1 cellular context compared by ENCODE assay signal in the genomic region with DNA sequence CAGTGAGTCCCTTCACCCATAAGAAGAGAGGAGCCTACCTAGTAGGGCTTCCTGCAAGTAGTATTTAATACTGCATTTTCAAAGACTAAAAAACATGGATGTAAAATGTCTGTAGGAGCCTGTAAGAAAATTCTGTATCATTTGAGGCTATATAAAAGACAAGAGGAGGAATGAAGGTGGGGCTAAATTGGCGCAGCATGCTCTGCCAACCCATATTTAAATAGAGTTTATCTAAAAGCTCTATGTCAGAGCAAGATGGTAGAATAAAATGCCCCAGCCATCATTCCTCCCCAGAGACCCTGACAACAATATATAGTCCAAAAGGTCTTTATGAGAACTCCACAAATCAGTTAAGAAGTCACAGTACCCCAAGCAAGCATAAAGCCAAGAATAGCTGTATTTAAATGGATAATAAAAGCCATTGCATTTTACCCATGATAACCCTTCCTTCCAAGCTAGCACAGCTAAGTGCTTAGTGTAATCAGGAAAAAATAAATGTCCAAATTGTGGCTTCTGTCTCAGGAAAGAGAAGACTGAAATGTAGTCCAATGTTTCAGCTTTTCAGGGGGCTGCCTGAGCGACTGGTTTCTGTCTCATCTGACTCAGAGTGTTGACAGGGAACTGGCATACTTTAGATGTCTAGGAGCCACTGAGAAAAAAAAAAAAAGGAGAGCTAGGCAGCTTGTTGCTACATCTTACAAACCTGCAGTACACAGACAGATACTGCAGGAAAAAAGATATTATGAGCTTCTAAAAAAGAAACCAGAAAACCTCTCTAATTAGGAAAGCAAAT.
A peak's percentile ranks its signal among the peaks of the same experiment; 100 is the strongest.
TF ChIP-seq lines count a peak whose summit lies in the region.

No MANE protein-coding gene starts in this region.

TF ChIP-seq in SK-N-SH, 30 proteins besides CTCF, POLR2A, EP300 and RAD21 (continued from another document):
- peak; percentile 64 for TF ChIP-seq NFIC (IDR thresholded peaks at IDR 0.05; ENCODE audit: borderline replicate concordance)
- no peak for TF ChIP-seq TEAD4 (IDR thresholded peaks at IDR 0.05; ENCODE audit: borderline replicate concordance, insufficient read depth)
- TF ChIP-seq JUND (IDR thresholded peaks at IDR 0.05), result peak; percentile 49
- no peak for TF ChIP-seq RCOR1 (IDR thresholded peaks at IDR 0.05; ENCODE audit: low read length)
- TF ChIP-seq GATA2 (CRISPR knock-in tag; IDR thresholded peaks at IDR 0.05), result no peak
- TF ChIP-seq TCF12 (IDR thresholded peaks at IDR 0.05), result peak; percentile 95
- no peak for TF ChIP-seq YY1 (IDR thresholded peaks at IDR 0.05; ENCODE audit: low read depth)
- no peak for TF ChIP-seq MXI1 (IDR thresholded peaks at IDR 0.05; ENCODE audit: low read depth, low read length)
- no peak for TF ChIP-seq EZH2phosphoT487 (IDR thresholded peaks at IDR 0.05; ENCODE audit: borderline replicate concordance, low read depth)
- TF ChIP-seq CHD2 (IDR thresholded peaks at IDR 0.05; ENCODE audit: low read length, partially characterized antibody), result no peak
- TF ChIP-seq MAX (IDR thresholded peaks at IDR 0.05; ENCODE audit: low read depth), result no peak
- TF ChIP-seq NRF1 (IDR thresholded peaks at IDR 0.05; ENCODE audit: low read depth, low read length), result no peak
- no peak for TF ChIP-seq TAF1 (IDR thresholded peaks at IDR 0.05; ENCODE audit: borderline replicate concordance, low read depth, low read length)
- TF ChIP-seq FOSL2 (IDR thresholded peaks at IDR 0.05; ENCODE audit: borderline replicate concordance, low read depth), result peak; percentile 41; the same call in 1 of the 2 replicates
- no peak for TF ChIP-seq RFX5 (IDR thresholded peaks at IDR 0.05; ENCODE audit: low read length)
- TF ChIP-seq, protein P1, sequence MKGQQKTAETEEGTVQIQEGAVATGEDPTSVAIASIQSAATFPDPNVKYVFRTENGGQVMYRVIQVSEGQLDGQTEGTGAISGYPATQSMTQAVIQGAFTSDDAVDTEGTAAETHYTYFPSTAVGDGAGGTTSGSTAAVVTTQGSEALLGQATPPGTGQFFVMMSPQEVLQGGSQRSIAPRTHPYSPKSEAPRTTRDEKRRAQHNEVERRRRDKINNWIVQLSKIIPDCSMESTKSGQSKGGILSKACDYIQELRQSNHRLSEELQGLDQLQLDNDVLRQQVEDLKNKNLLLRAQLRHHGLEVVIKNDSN (IDR thresholded peaks at IDR 0.05; ENCODE audit: borderline replicate concordance, low read depth), result no peak
- no peak for TF ChIP-seq SMC3 (IDR thresholded peaks at IDR 0.05; ENCODE audit: low read depth, low read length)
- no peak for TF ChIP-seq SIN3A (IDR thresholded peaks at IDR 0.05; ENCODE audit: borderline replicate concordance, low read depth, low read length)
- no peak for TF ChIP-seq RXRA (IDR thresholded peaks at IDR 0.05; ENCODE audit: borderline replicate concordance, low read depth)
- TF ChIP-seq MEF2A (IDR thresholded peaks at IDR 0.05; ENCODE audit: borderline replicate concordance, low read depth), result no peak
- TF ChIP-seq POLR2AphosphoS5 (IDR thresholded peaks at IDR 0.05; ENCODE audit: low read depth, low read length), result no peak; the same call in 1 of the 2 replicates
- TF ChIP-seq, protein P2, sequence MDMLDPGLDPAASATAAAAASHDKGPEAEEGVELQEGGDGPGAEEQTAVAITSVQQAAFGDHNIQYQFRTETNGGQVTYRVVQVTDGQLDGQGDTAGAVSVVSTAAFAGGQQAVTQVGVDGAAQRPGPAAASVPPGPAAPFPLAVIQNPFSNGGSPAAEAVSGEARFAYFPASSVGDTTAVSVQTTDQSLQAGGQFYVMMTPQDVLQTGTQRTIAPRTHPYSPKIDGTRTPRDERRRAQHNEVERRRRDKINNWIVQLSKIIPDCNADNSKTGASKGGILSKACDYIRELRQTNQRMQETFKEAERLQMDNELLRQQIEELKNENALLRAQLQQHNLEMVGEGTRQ (IDR thresholded peaks at IDR 0.05; ENCODE audit: borderline replicate concordance, low read depth, low read length), result no peak
- TF ChIP-seq GABPA (IDR thresholded peaks at IDR 0.05; ENCODE audit: low read depth), result no peak
- TF ChIP-seq ELF1 (IDR thresholded peaks at IDR 0.05), result no peak
- TF ChIP-seq PBX3 (IDR thresholded peaks at IDR 0.05), result peak; percentile 87
- no peak for TF ChIP-seq FOXJ3 (CRISPR knock-in tag; IDR thresholded peaks at IDR 0.05)
- TF ChIP-seq FOXM1 (IDR thresholded peaks at IDR 0.05; ENCODE audit: low read depth), result no peak
- TF ChIP-seq, protein P3, sequence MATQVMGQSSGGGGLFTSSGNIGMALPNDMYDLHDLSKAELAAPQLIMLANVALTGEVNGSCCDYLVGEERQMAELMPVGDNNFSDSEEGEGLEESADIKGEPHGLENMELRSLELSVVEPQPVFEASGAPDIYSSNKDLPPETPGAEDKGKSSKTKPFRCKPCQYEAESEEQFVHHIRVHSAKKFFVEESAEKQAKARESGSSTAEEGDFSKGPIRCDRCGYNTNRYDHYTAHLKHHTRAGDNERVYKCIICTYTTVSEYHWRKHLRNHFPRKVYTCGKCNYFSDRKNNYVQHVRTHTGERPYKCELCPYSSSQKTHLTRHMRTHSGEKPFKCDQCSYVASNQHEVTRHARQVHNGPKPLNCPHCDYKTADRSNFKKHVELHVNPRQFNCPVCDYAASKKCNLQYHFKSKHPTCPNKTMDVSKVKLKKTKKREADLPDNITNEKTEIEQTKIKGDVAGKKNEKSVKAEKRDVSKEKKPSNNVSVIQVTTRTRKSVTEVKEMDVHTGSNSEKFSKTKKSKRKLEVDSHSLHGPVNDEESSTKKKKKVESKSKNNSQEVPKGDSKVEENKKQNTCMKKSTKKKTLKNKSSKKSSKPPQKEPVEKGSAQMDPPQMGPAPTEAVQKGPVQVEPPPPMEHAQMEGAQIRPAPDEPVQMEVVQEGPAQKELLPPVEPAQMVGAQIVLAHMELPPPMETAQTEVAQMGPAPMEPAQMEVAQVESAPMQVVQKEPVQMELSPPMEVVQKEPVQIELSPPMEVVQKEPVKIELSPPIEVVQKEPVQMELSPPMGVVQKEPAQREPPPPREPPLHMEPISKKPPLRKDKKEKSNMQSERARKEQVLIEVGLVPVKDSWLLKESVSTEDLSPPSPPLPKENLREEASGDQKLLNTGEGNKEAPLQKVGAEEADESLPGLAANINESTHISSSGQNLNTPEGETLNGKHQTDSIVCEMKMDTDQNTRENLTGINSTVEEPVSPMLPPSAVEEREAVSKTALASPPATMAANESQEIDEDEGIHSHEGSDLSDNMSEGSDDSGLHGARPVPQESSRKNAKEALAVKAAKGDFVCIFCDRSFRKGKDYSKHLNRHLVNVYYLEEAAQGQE (IDR thresholded peaks at IDR 0.05; ENCODE audit: low read depth, low read length), result no peak
